In the genomic region with DNA sequence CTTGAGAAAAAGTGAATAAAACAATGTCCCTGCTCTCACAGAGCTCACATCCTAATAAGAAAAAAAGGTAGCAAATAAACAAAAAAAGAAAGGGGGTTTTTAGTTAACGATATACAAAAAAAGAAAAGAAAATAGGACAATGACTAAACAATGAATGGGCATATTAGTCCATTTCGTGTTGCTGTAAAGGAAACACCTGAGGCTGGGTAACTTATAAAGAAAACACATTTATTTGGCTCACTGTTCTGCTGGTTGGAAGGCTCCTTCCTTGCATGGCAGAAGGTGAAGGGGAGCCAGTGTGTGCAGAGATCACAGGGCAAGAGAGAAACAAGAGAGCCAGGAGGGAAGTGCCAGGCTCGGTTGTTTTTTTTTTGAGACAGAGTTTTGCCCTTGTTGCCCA, we compare ENCODE assay signal across 1 cellular context.
TF ChIP-seq lines count a peak whose summit lies in the region.

No MANE protein-coding gene starts in this region.

TF ChIP-seq in endothelial cell of umbilical vein, 7 proteins besides CTCF, POLR2A, EP300 and RAD21 (continued from another document):
- no peak for TF ChIP-seq POLR2AphosphoS5 (IDR thresholded peaks at IDR 0.05; ENCODE audit: insufficient read depth, low read depth, low read length)
- TF ChIP-seq MYC (IDR thresholded peaks at IDR 0.05; ENCODE audit: low read depth, low read length), result no peak
- no peak for TF ChIP-seq JUN (IDR thresholded peaks at IDR 0.05; ENCODE audit: borderline replicate concordance, insufficient read depth, insufficient read length, low read depth)
- TF ChIP-seq, protein P1, sequence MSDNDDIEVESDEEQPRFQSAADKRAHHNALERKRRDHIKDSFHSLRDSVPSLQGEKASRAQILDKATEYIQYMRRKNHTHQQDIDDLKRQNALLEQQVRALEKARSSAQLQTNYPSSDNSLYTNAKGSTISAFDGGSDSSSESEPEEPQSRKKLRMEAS (IDR thresholded peaks at IDR 0.05; ENCODE audit: insufficient read depth, insufficient read length), result no peak
- no peak for TF ChIP-seq EZH2 (IDR thresholded peaks at IDR 0.05; ENCODE audit: borderline replicate concordance, low read depth, low read length, severe bottlenecking)
TF ChIP-seq in endothelial cell of umbilical vein: peak in this region for 0.
